Comparison of ENCODE assay signal across 31 cellular contexts in genomic region chr4:37706032-37706431, GRCh38. TPM values are rescaled to one million over a fixed set of nuclear protein-coding genes. Genes with fewer than 3 reads are reported as not detected.
DNase-seq lines count a peak whose midpoint lies in the region; ATAC-seq and TF ChIP-seq lines count a peak whose summit lies in the region.
"Had no signal": no experiment of that assay in that cellular context is flagged by ENCODE, and none has a peak within 500 bp of the region (broad histone marks: within the 10 kb centered on the region; RNA-seq: fewer than 3 reads in every experiment).

No MANE protein-coding gene starts in this region.

- no peaks in the 10 kb centered on the region for H3K79me2 ChIP-seq in SK-N-SH (ENCODE audit: insufficient read depth)
- no peaks in the 10 kb centered on the region for H3K79me2 ChIP-seq in neural progenitor cell (ENCODE audit: low read depth)

- H4K20me1 ChIP-seq in SK-N-SH (ENCODE audit: insufficient read depth) (no peaks in the 10 kb centered on the region), neural progenitor cell (ENCODE audit: low read depth) (no peaks in the 10 kb centered on the region)
- H4K20me1 ChIP-seq: BLaER1; BLaER1 treated with 17β-estradiol and CSF1 and Interleukin-3, amounts not matched to agents 10 nM and 100 nM had no signal

- H3K4me1 Mint-ChIP-seq in neural progenitor cell = no peaks in the 10 kb centered on the region
- H3K4me1 Mint-ChIP-seq: B cell; CD14-positive monocyte; CD4-positive, alpha-beta memory T cell; CD4-positive, CD25-positive, alpha-beta regulatory T cell; CD8-positive, alpha-beta memory T cell had no signal

- no peaks in the 10 kb centered on the region for H3K9me3 Mint-ChIP-seq in neural progenitor cell
- H3K9me3 Mint-ChIP-seq: CD4-positive, alpha-beta memory T cell; CD4-positive, alpha-beta T cell; CD8-positive, alpha-beta memory T cell; CD8-positive, alpha-beta T cell had no signal

- H3K36me3 ChIP-seq in SK-N-SH (replicated peaks in 1 of 2; ENCODE audit: control insufficient read depth in 1 of 2, insufficient read depth in 2 of 2, low read length in 1 of 2) (no peaks in the 10 kb centered on the region), HEK293 (ENCODE audit: control insufficient read depth in 2 of 2, insufficient read depth in 1 of 2, low read length in 2 of 2) (no peaks in the 10 kb centered on the region), neural progenitor cell (no peaks in the 10 kb centered on the region)
- H3K36me3 ChIP-seq: BE2C; BLaER1; BLaER1 treated with 17β-estradiol and CSF1 and Interleukin-3, amounts not matched to agents 10 nM and 100 nM had no signal

- H3K27ac Mint-ChIP-seq in neural progenitor cell = no peak overlapping the region
- H3K27ac Mint-ChIP-seq: B cell; CD14-positive monocyte; CD4-positive, alpha-beta memory T cell; CD4-positive, alpha-beta T cell; CD4-positive, CD25-positive, alpha-beta regulatory T cell; CD8-positive, alpha-beta memory T cell; CD8-positive, alpha-beta T cell had no signal

- TF ChIP-seq CTCF in SK-N-SH (IDR thresholded peaks at IDR 0.05) = no peak
- TF ChIP-seq CTCF in HEK293 (tag by site-specific recombination; IDR thresholded peaks at IDR 0.05) = no peak
- TF ChIP-seq CTCF in neural progenitor cell (IDR thresholded peaks at IDR 0.05) = no peak

- peaks cover 9% of the 10 kb centered on the region for H3F3A ChIP-seq in SK-N-SH (replicated peaks; ENCODE audit: insufficient read depth)
- peaks cover 12% of the 10 kb centered on the region for H3F3A ChIP-seq in neural progenitor cell (ENCODE audit: low read depth)

- no peak for TF ChIP-seq EP300 in SK-N-SH (IDR thresholded peaks at IDR 0.05; ENCODE audit: borderline replicate concordance in 1 of 2, low read depth in 1 of 2, low read length in 1 of 2)

- H3K9me2 ChIP-seq in SK-N-SH = no peaks in the 10 kb centered on the region

- H3K9ac ChIP-seq in SK-N-SH = no peak overlapping the region
- no peak overlapping the region for H3K9ac ChIP-seq in neural progenitor cell
- H3K9ac ChIP-seq: BLaER1; BLaER1 treated with 17β-estradiol and CSF1 and Interleukin-3, amounts not matched to agents 10 nM and 100 nM had no signal

- H3K4me3 ChIP-seq in SK-N-SH (ENCODE audit: low read depth in 2 of 2, low read length in 1 of 2) (no peak overlapping the region), HEK293 (ENCODE audit: low read depth, low read length) (no peak overlapping the region), neural progenitor cell (no peak overlapping the region)
- H3K4me3 ChIP-seq: A549; BLaER1; BLaER1 treated with 17β-estradiol and CSF1 and Interleukin-3, amounts not matched to agents 10 nM and 100 nM had no signal

- H2AFZ ChIP-seq in SK-N-SH (ENCODE audit: low read depth) (no peak overlapping the region), neural progenitor cell (replicated peaks) (no peak overlapping the region)

- H3K9me3 ChIP-seq in SK-N-SH (no peaks in the 10 kb centered on the region), HEK293 (ENCODE audit: control insufficient read depth, insufficient read depth, low read depth, low read length) (no peaks in the 10 kb centered on the region), neural progenitor cell (ENCODE audit: low read depth) (no peaks in the 10 kb centered on the region)
- H3K9me3 ChIP-seq: A549; BE2C; BLaER1; BLaER1 treated with 17β-estradiol and CSF1 and Interleukin-3, amounts not matched to agents 10 nM and 100 nM; Caco-2 had no signal

- H3K27me3 Mint-ChIP-seq in neural progenitor cell (ENCODE audit: insufficient read depth, low read depth) = no peaks in the 10 kb centered on the region

- H3K27ac ChIP-seq in SK-N-SH (ENCODE audit: low read depth in 2 of 2, low read length in 1 of 2) (no peak overlapping the region), HEK293 (ENCODE audit: extremely low read depth, low read depth, low read length) (no peak overlapping the region), neural progenitor cell (no peak overlapping the region)
- H3K27ac ChIP-seq: 22Rv1; A549; BLaER1; BLaER1 treated with 17β-estradiol and CSF1 and Interleukin-3, amounts not matched to agents 10 nM and 100 nM; C4-2B had no signal

- H3K27me3 ChIP-seq in SK-N-SH (ENCODE audit: insufficient read depth) (no peaks in the 10 kb centered on the region; the same call in 1 of the 2 replicates), neural progenitor cell (no peaks in the 10 kb centered on the region)
- H3K27me3 ChIP-seq: BE2C; BLaER1; BLaER1 treated with 17β-estradiol and CSF1 and Interleukin-3, amounts not matched to agents 10 nM and 100 nM had no signal

- no peak for TF ChIP-seq RAD21 in SK-N-SH (IDR thresholded peaks at IDR 0.05; ENCODE audit: low read length)

- H3K4me2 ChIP-seq in SK-N-SH (no peak overlapping the region), neural progenitor cell (no peak overlapping the region)
- H3K4me2 ChIP-seq: A549; BLaER1; BLaER1 treated with 17β-estradiol and CSF1 and Interleukin-3, amounts not matched to agents 10 nM and 100 nM had no signal

- POLR2A ChIA-PET in SK-N-SH (lab: Yijun Ruan, JAX) = interaction anchor here (1.0 kb wide), 1 partner anchor 121 kb away, joined by 3 read pairs; the partner anchor contains the start of gene PGM2
- POLR2A ChIA-PET in HEK293 (lab: Yijun Ruan, JAX) = no interaction called here

- 56% methylated on average over 3 of the region's 3 CpGs for WGBS in SK-N-SH (ENCODE audit: low lambda C conversion rate)

- H3K4me1 ChIP-seq in SK-N-SH (ENCODE audit: control insufficient read depth in 1 of 2, insufficient read depth in 2 of 2, low read depth in 1 of 2, low read length in 1 of 2) (no peaks in the 10 kb centered on the region), HEK293 (ENCODE audit: control insufficient read depth, insufficient read depth, low read length) (no peaks in the 10 kb centered on the region), neural progenitor cell (no peaks in the 10 kb centered on the region)
- H3K4me1 ChIP-seq: A549; BE2C; BLaER1; BLaER1 treated with 17β-estradiol and CSF1 and Interleukin-3, amounts not matched to agents 10 nM and 100 nM; Caco-2 had no signal

- no peak overlapping the region for H3K4me3 Mint-ChIP-seq in neural progenitor cell
- H3K4me3 Mint-ChIP-seq: B cell; CD14-positive monocyte; CD4-positive, alpha-beta memory T cell; CD4-positive, alpha-beta T cell; CD4-positive, CD25-positive, alpha-beta regulatory T cell; CD8-positive, alpha-beta memory T cell; CD8-positive, alpha-beta T cell had no signal

- ATAC-seq in SK-N-SH treated with all-trans-retinoic acid at 6 μM for 48 hours = no peak
- ATAC-seq: A549; CD8-positive, alpha-beta T cell had no signal

- H3K36me3 Mint-ChIP-seq in neural progenitor cell = no peaks in the 10 kb centered on the region
- H3K36me3 Mint-ChIP-seq: CD14-positive monocyte; CD4-positive, alpha-beta memory T cell; CD4-positive, CD25-positive, alpha-beta regulatory T cell; CD8-positive, alpha-beta memory T cell; CD8-positive, alpha-beta T cell had no signal

- CTCF ChIA-PET in SK-N-SH (lab: Yijun Ruan, JAX) (no interaction called here), HEK293 (lab: Yijun Ruan, JAX) (interaction anchor here (0.7 kb wide), 1 partner anchor 48 kb away, joined by 3 read pairs; no protein-coding TSS in a partner anchor)

- no peak for DNase-seq in SK-N-SH
- DNase-seq in neural progenitor cell (ENCODE audit: low spot score) = no peak
- DNase-seq: 8988T; ACHN; AML-193; BE2C; C1 segment of cervical spinal cord; Caco-2; Calu3; CD4-positive, alpha-beta memory T cell; CD4-positive, alpha-beta T cell; CD4-positive, CD25-positive, alpha-beta regulatory T cell; CD8-positive, alpha-beta memory T cell; CD8-positive, alpha-beta T cell; COR-L47; DMS 273 treated with DMSO at 0.1 percent for 48 hours; DMS153; DMS53; DMS79; DMS79 treated with DMSO at 0.1 percent for 48 hours; DND-41; EL had no signal

TF ChIP-seq in SK-N-SH treated with all-trans-retinoic acid at 6 μM for 48 hours, 23 proteins besides CTCF, POLR2A, EP300 and RAD21 (continues in another document):
- TF ChIP-seq GLIS3 (CRISPR knock-in tag; IDR thresholded peaks at IDR 0.05) (no peak), ZNF8 (CRISPR knock-in tag; IDR thresholded peaks at IDR 0.05) (peak; percentile 87)

TF ChIP-seq in SK-N-SH, 30 proteins besides CTCF, POLR2A, EP300 and RAD21:
- TF ChIP-seq YY1 (IDR thresholded peaks at IDR 0.05; ENCODE audit: low read depth) = no peak

TF ChIP-seq in HEK293, 187 proteins besides CTCF, POLR2A, EP300 and RAD21:
- no peak for TF ChIP-seq ZNF350 (tag by site-specific recombination; IDR thresholded peaks at IDR 0.05)
- peak; percentile 68; the same call in 1 of the 2 replicates for TF ChIP-seq ZNF10 (tag by site-specific recombination; IDR thresholded peaks at IDR 0.05)

RNA-seq across cellular contexts. Expression of gene RELL1, which starts 19.9 kb away (rescaled TPM):
- polyA plus RNA-seq in SK-N-SH (2012; rRNA removed) = 4.0 and 4.5 TPM in 2 replicates
- 4.4 and 4.5 TPM in 2 replicates for polyA plus RNA-seq in SK-N-SH (2012; cell fraction: cytosol; rRNA removed)
- 3.9 and 4.9 TPM in 2 replicates for polyA plus RNA-seq in SK-N-SH (2012; cell fraction: nucleus; rRNA removed)
- 12.1 and 17.5 TPM in 2 replicates for total RNA-seq in neural progenitor cell (ENCODE audit: low replicate concordance)
